9 cellular contexts compared by ENCODE assay signal in genomic region chr11:68314886-68315580, GRCh38. TPM values are rescaled to one million over a fixed set of nuclear protein-coding genes. Genes with fewer than 3 reads are reported as not detected.
DNase-seq lines count a peak whose midpoint lies in the region; ATAC-seq and TF ChIP-seq lines count a peak whose summit lies in the region.
"Had no signal": no experiment of that assay in that cellular context is flagged by ENCODE, and none has a peak within 500 bp of the region (broad histone marks: within the 10 kb centered on the region; RNA-seq: fewer than 3 reads in every experiment).

No MANE protein-coding gene starts in this region.

- TF ChIP-seq CTCF in AG04450 (IDR thresholded peaks at IDR 0.05; ENCODE audit: low read depth, low read length) = no peak
- no peak for TF ChIP-seq CTCF in HFFc6 (IDR thresholded peaks at IDR 0.05)

- no peak for ATAC-seq in HG03457 (IDR thresholded peaks at IDR 0.05; ENCODE audit: unreplicated experiment)
- no peak for ATAC-seq in stimulated activated naive CD8-positive, alpha-beta T cell treated with anti-CD3 and anti-CD28 coated beads, Interleukin-15, Interleukin-2, amounts not matched to agents 100 U/mL and 50 U/mL, for 24 hours

- no peaks in the 10 kb centered on the region; the same call in 1 of the 2 replicates for H3K4me1 Mint-ChIP-seq in HFFc6 (ENCODE audit: low read depth)

- no peaks in the 10 kb centered on the region for H3K9me3 Mint-ChIP-seq in HFFc6

- H3K4me3 Mint-ChIP-seq in HFFc6 = no peak overlapping the region

- DNase-seq in AG04450 (ENCODE audit: low read depth, low spot score) (no peak), LHCN-M2 (ENCODE audit: low read depth) (peak; percentile 49), HFFc6 (no peak), activated gamma-delta T cell treated with Interleukin-2 at 50 U/mL for 16 hours (no peak)
- DNase-seq in stimulated activated naive CD8-positive, alpha-beta T cell treated with anti-CD3 and anti-CD28 coated beads, Interleukin-15, Interleukin-2, amounts not matched to agents 100 U/mL and 50 U/mL, for 24 hours = no peak
- DNase-seq: NCI-H748 treated with DMSO at 0.1 percent for 48 hours had no signal

- H3K4me1 ChIP-seq in duodenal mucosa (ENCODE audit: control insufficient read depth in 1 of 2, insufficient read depth in 2 of 2, low read length in 2 of 2) = peaks cover 15 to 44% of the 10 kb centered on the region in 2 donors
- H3K4me1 ChIP-seq in muscle layer of colon (ENCODE audit: insufficient read depth, low read length) = peaks cover 34% of the 10 kb centered on the region

- H3K9ac ChIP-seq in duodenal mucosa (ENCODE audit: low read depth in 1 of 2, low read length in 2 of 2) (peak overlapping the region; percentile 81 to 84), muscle layer of colon (ENCODE audit: low read length) (peak overlapping the region; percentile 12)

- H3K36me3 Mint-ChIP-seq in HFFc6 (ENCODE audit: low read depth) = no peaks in the 10 kb centered on the region

- CTCF ChIA-PET in AG04450 (lab: Charles Lee) = interaction anchor here (0.9 to 1.0 kb wide), 2 partner anchors 13 to 17 kb away, joined by 3 to 4 read pairs; no protein-coding TSS in a partner anchor

- peak overlapping the region; percentile 76 for H3K4me3 ChIP-seq in AG04450 (ENCODE audit: low read depth, low read length)
- H3K4me3 ChIP-seq in duodenal mucosa (ENCODE audit: low read depth in 1 of 2, low read length in 2 of 2) = peak overlapping the region; percentile 85
- H3K4me3 ChIP-seq in muscle layer of colon (ENCODE audit: low read depth in 1 of 2, low read length in 2 of 2) = peak overlapping the region; percentile 36 to 69

- POLR2A ChIA-PET in AG04450 (lab: Yijun Ruan, JAX) = no interaction called here

- H3K27ac ChIP-seq in AG04450 (ENCODE audit: low read depth, low read length) (peak overlapping the region; percentile 61), duodenal mucosa (ENCODE audit: low read depth, low read length) (peak overlapping the region; percentile 70), muscle layer of colon (ENCODE audit: low read depth, low read length) (peak overlapping the region; percentile 93)

- peaks cover 17% of the 10 kb centered on the region for H3K27me3 Mint-ChIP-seq in HFFc6 (ENCODE audit: insufficient read depth)

- H3K9me3 ChIP-seq in AG04450 (ENCODE audit: control insufficient read depth, insufficient read depth, low read length) (no peaks in the 10 kb centered on the region), duodenal mucosa (ENCODE audit: control insufficient read depth in 1 of 2, low read length in 2 of 2) (no peaks in the 10 kb centered on the region), muscle layer of colon (ENCODE audit: low read length) (no peaks in the 10 kb centered on the region)

- H3K36me3 ChIP-seq in duodenal mucosa (ENCODE audit: control insufficient read depth in 1 of 2, insufficient read depth in 2 of 2, low read length in 2 of 2) (no peaks in the 10 kb centered on the region), muscle layer of colon (ENCODE audit: insufficient read depth, low read length) (no peaks in the 10 kb centered on the region)

- H3K27ac Mint-ChIP-seq in HFFc6 = no peak overlapping the region

- no peaks in the 10 kb centered on the region for H3K27me3 ChIP-seq in AG04450 (ENCODE audit: control insufficient read depth, insufficient read depth, low read length)
- H3K27me3 ChIP-seq in duodenal mucosa (ENCODE audit: control insufficient read depth in 1 of 2, insufficient read depth in 2 of 2, low read length in 2 of 2) = no peaks in the 10 kb centered on the region
- H3K27me3 ChIP-seq in muscle layer of colon (ENCODE audit: control insufficient read depth in 1 of 2, insufficient read depth in 2 of 2, low read length in 2 of 2) = no peaks in the 10 kb centered on the region

RNA-seq across cellular contexts. Expression of gene LRP5, which starts 2.6 kb away (rescaled TPM):
- 4.9 and 8.0 TPM in 2 replicates for polyA plus RNA-seq in AG04450 (2011; rRNA removed)
- polyA minus RNA-seq in AG04450 (2011; rRNA and poly(A)+ RNA removed) = 11.1 and 15.4 TPM in 2 replicates
- 12.4 and 17.2 TPM in 2 replicates for total RNA-seq in LHCN-M2 (2014; rRNA removed)
- 15.3 TPM for polyA plus RNA-seq in LHCN-M2 (2012)
- total RNA-seq in HFFc6 (2021; fragmentation: NEBNext Ultra II Directional; extraction: Animal tissue kit (Norgen Biotek cat#: 25700)) = 10 to 100 TPM in 2 of 6 experiments, 1 to 10 TPM in 4; 2.5 to 14.9 (median 3.8) TPM

RNA-seq across cellular contexts. Expression of gene C11orf24, which starts 43.3 kb away (rescaled TPM):
- polyA plus RNA-seq in AG04450 (2011; rRNA removed) = 39.1 and 58.9 TPM in 2 replicates
- polyA minus RNA-seq in AG04450 (2011; rRNA and poly(A)+ RNA removed) = 49.1 and 66.9 TPM in 2 replicates
- total RNA-seq in LHCN-M2 (2014; rRNA removed) = 58.2 and 66.7 TPM in 2 replicates
- 63.7 TPM for polyA plus RNA-seq in LHCN-M2 (2012)
- 100 to 1,000 TPM in 3 of 6 experiments, 10 to 100 TPM in 3; 88.4 to 126 (median 101) TPM for total RNA-seq in HFFc6 (2021; fragmentation: NEBNext Ultra II Directional; extraction: Animal tissue kit (Norgen Biotek cat#: 25700))
